In the genomic region with DNA sequence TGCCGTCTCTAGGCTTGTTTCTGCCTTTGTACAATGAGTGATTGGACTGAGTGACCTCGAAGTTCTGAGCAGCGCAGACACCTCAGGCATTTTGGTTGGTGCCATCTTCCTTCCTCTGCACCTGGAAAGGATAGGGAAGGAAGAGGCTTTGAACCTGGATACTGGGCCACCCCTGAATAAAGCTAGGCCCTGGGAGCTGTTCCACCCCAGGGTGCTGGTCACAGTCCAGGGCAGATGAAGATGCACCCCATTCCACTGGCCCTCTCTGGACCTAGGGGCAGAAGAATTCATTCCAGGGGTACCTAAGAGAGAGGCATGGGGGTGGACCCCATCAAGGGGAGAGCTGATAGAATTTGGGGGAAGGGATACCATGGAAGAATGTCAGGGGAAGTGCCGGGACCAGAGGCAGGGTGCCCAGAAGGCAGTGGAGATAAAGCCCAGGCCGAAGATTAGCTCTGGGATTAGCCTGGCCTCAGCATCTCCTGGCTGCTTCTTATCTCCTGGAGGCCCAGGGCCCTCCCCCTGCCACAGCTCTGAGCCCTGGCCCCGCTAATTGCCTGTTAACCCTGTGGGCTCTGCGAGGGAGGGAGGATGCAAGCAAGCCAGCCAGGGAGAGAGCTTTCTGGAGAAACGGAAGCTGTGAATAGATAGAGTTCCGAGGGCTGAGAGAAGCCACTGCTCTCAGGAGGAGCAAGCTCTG, we compare ENCODE assay signal across 25 cellular contexts. TPM values are rescaled to one million over a fixed set of nuclear protein-coding genes. Genes with fewer than 3 reads are reported as not detected.
DNase-seq lines count a peak whose midpoint lies in the region; ATAC-seq and TF ChIP-seq lines count a peak whose summit lies in the region.
"Had no signal": no experiment of that assay in that cellular context is flagged by ENCODE, and none has a peak within 500 bp of the region (broad histone marks: within the 10 kb centered on the region; RNA-seq: fewer than 3 reads in every experiment).

No MANE protein-coding gene starts in this region.

- H3K4me1 ChIP-seq in right cardiac atrium (ENCODE audit: control insufficient read depth, insufficient read depth, low read length) = peaks cover 4% of the 10 kb centered on the region

- peak overlapping the region; percentile 52 for H3K27ac ChIP-seq in right cardiac atrium (ENCODE audit: low read length)
- H3K27ac ChIP-seq: body of pancreas, lower lobe of right lung, parathyroid adenoma, skin epidermis, vagina had no signal

- peaks cover 33% of the 10 kb centered on the region for H3K4me1 Mint-ChIP-seq in glutamatergic neuron (ENCODE audit: low read depth, unreplicated experiment)
- H3K4me1 Mint-ChIP-seq in type B pancreatic cell (ENCODE audit: unreplicated experiment) = peaks cover 51% of the 10 kb centered on the region

- intact Hi-C loops in right cardiac atrium (cut with DNase I) = loop anchor here in 3 of 4 donors (5.0 to 10.0 kb wide), 4 partner anchors 33 to 123 kb away; no protein-coding TSS in a partner anchor
- intact Hi-C loops in Right ventricle myocardium superior (cut with DNase I) = no loop called here

- no peak for TF ChIP-seq CTCF in glutamatergic neuron (IDR thresholded peaks at IDR 0.05; ENCODE audit: partially characterized antibody, unreplicated experiment)
- TF ChIP-seq CTCF in type B pancreatic cell (conservative IDR thresholded peaks at IDR 0.05) = no peak

- H3K4me3 Mint-ChIP-seq in glutamatergic neuron (ENCODE audit: unreplicated experiment) = peak overlapping the region; percentile 73
- peak overlapping the region; percentile 57 for H3K4me3 Mint-ChIP-seq in type B pancreatic cell
- H3K4me3 Mint-ChIP-seq: activated T-cell treated with anti-CD3 and anti-CD28 coated beads, Interleukin-2, amount 50 U/mL, for 72 hours; CD4-positive, alpha-beta memory T cell had no signal

- peak in 1 of 2 donors; percentile 14 for ATAC-seq in right cardiac atrium
- no peak for ATAC-seq in Right ventricle myocardium superior (ENCODE audit: poor library complexity)
- no peak for ATAC-seq in HG03439 (IDR thresholded peaks at IDR 0.05; ENCODE audit: unreplicated experiment)
- ATAC-seq: activated naive CD4-positive, alpha-beta T cell treated with anti-CD3 and anti-CD28 coated beads, Interleukin-2, amount 50 U/mL, for 72 hours; activated T-cell treated with anti-CD3 and anti-CD28 coated beads, Interleukin-2, amount 50 U/mL, for 72 hours; body of pancreas; HCT116; lower lobe of right lung had no signal

- DNase-seq in right cardiac atrium = peak in 1 of 3 donors; percentile 59
- no peak for DNase-seq in Right ventricle myocardium superior
- peak; percentile 17 for DNase-seq in UCSD-AML1 (lab: John Stamatoyannopoulos, UW; ENCODE audit: unreplicated experiment)
- DNase-seq in glutamatergic neuron = peak; percentile 70
- no peak for DNase-seq in type B pancreatic cell (ENCODE audit: extremely low spot score, unreplicated experiment)
- DNase-seq in hepatic stellate cell (ENCODE audit: low spot score) = no peak
- DNase-seq in DMS153 treated with DMSO at 0.1 percent for 48 hours (lab: John Stamatoyannopoulos, UW; ENCODE audit: unreplicated experiment) = no peak
- DNase-seq: activated CD4-positive, CD25-positive, alpha-beta regulatory T cell; activated CD8-positive, alpha-beta memory T cell treated with anti-CD3 and anti-CD28 coated beads for 24 hours; activated T-cell treated with anti-CD3 and anti-CD28 coated beads, Interleukin-2, amount 50 U/mL, for 72 hours; body of pancreas; CD4-positive, alpha-beta memory T cell; cortex of kidney; Kasumi-1; lower lobe of right lung; NCI-H345; stimulated activated CD4-positive, alpha-beta T cell treated with anti-CD3 and anti-CD28 coated beads, Interleukin-4, amount 100 ng/mL, for 24 hours had no signal

- no peaks in the 10 kb centered on the region for H3K9me3 ChIP-seq in right cardiac atrium (ENCODE audit: control insufficient read depth, low read length)
- H3K9me3 ChIP-seq: body of pancreas, lower lobe of right lung, vagina had no signal

- no peak overlapping the region for H3K4me3 ChIP-seq in right cardiac atrium (ENCODE audit: low read length)
- H3K4me3 ChIP-seq: body of pancreas, lower lobe of right lung, skin epidermis, vagina had no signal

- H3K9me3 Mint-ChIP-seq in glutamatergic neuron (ENCODE audit: unreplicated experiment) (peaks cover 5% of the 10 kb centered on the region), type B pancreatic cell (no peaks in the 10 kb centered on the region)
- H3K9me3 Mint-ChIP-seq: activated naive CD4-positive, alpha-beta T cell treated with anti-CD3 and anti-CD28 coated beads, Interleukin-2, amount 50 U/mL, for 72 hours; activated T-cell treated with anti-CD3 and anti-CD28 coated beads, Interleukin-2, amount 50 U/mL, for 72 hours; CD4-positive, alpha-beta memory T cell had no signal

- peaks cover 12% of the 10 kb centered on the region for H3K27me3 Mint-ChIP-seq in glutamatergic neuron (ENCODE audit: unreplicated experiment)
- peaks cover 75% of the 10 kb centered on the region for H3K27me3 Mint-ChIP-seq in type B pancreatic cell

- 27% methylated on average over 9 of the region's 9 CpGs for WGBS in right cardiac atrium

- peak overlapping the region; percentile 33 for H3K27ac Mint-ChIP-seq in glutamatergic neuron (ENCODE audit: unreplicated experiment)
- peak overlapping the region; percentile 49 for H3K27ac Mint-ChIP-seq in type B pancreatic cell
- H3K27ac Mint-ChIP-seq: activated naive CD4-positive, alpha-beta T cell treated with anti-CD3 and anti-CD28 coated beads, Interleukin-2, amount 50 U/mL, for 72 hours; activated T-cell treated with anti-CD3 and anti-CD28 coated beads, Interleukin-2, amount 50 U/mL, for 72 hours had no signal

- H3K36me3 Mint-ChIP-seq in glutamatergic neuron (ENCODE audit: unreplicated experiment) = no peaks in the 10 kb centered on the region
- no peaks in the 10 kb centered on the region for H3K36me3 Mint-ChIP-seq in type B pancreatic cell
- H3K36me3 Mint-ChIP-seq: activated naive CD4-positive, alpha-beta T cell treated with anti-CD3 and anti-CD28 coated beads, Interleukin-2, amount 50 U/mL, for 72 hours; CD4-positive, alpha-beta memory T cell had no signal

- no peaks in the 10 kb centered on the region for H3K27me3 ChIP-seq in right cardiac atrium (ENCODE audit: control insufficient read depth, insufficient read depth)
- H3K27me3 ChIP-seq: vagina had no signal

RNA-seq across cellular contexts. Expression of gene ASIC4, which starts 11.4 kb away (rescaled TPM):
- total RNA-seq in right cardiac atrium (1 to 10 TPM in 3 of 4 donors, under 1 TPM in 1; 0.28 to 1.8 (median 1.6) TPM), Right ventricle myocardium superior (not detected), glutamatergic neuron (ENCODE audit: unreplicated experiment) (5.4 TPM), type B pancreatic cell (ENCODE audit: low replicate concordance) (0.79 and 0.99 TPM in 2 replicates)
- polyA plus RNA-seq in right cardiac atrium = 0.57 TPM
- total RNA-seq: body of pancreas; subcutaneous adipose tissue; T-helper 1 cell treated with Interleukin-12 subunit alpha and Interleukin-12 subunit beta and Interleukin-4 antibody, amounts not matched to agents 30 ng/mL and 1 ng/mL, for 36 hours; vagina had no signal
- polyA plus RNA-seq: CD4-positive, alpha-beta memory T cell had no signal

RNA-seq across cellular contexts. Expression of gene CHPF, which starts 17.9 kb away (rescaled TPM):
- total RNA-seq in right cardiac atrium (100 to 1,000 TPM in 2 of 4 donors, 10 to 100 TPM in 2; 92.6 to 145 (median 101) TPM), Right ventricle myocardium superior (85.9 TPM), glutamatergic neuron (ENCODE audit: unreplicated experiment) (31.1 TPM), type B pancreatic cell (ENCODE audit: low replicate concordance) (47.5 and 73.7 TPM in 2 replicates)
- polyA plus RNA-seq in right cardiac atrium = 115 TPM

RNA-seq across cellular contexts. Expression of gene TMEM198, which starts 18.1 kb away (rescaled TPM):
- total RNA-seq in right cardiac atrium (1 to 10 TPM; 1.8 to 3.4 (median 3.1) TPM), Right ventricle myocardium superior (2.6 TPM), glutamatergic neuron (ENCODE audit: unreplicated experiment) (40.9 TPM), type B pancreatic cell (ENCODE audit: low replicate concordance) (7.8 and 9.7 TPM in 2 replicates)
- 3.4 TPM for polyA plus RNA-seq in right cardiac atrium
- polyA plus RNA-seq: CD4-positive, alpha-beta memory T cell had no signal

RNA-seq across cellular contexts. Expression of gene GMPPA, which starts 27.0 kb away (rescaled TPM):
- total RNA-seq in right cardiac atrium (10 to 100 TPM; 22.9 to 27.5 (median 25.4) TPM), Right ventricle myocardium superior (22.3 TPM), glutamatergic neuron (ENCODE audit: unreplicated experiment) (23.2 TPM), type B pancreatic cell (ENCODE audit: low replicate concordance) (34.4 and 48.8 TPM in 2 replicates)
- polyA plus RNA-seq in right cardiac atrium = 21.6 TPM

RNA-seq across cellular contexts. Expression of gene OBSL1, which starts 45.7 kb away (rescaled TPM):
- 100 to 1,000 TPM; 263 to 321 (median 294) TPM for total RNA-seq in right cardiac atrium
- 179 TPM for polyA plus RNA-seq in right cardiac atrium
- total RNA-seq in Right ventricle myocardium superior = 165 TPM
- total RNA-seq in glutamatergic neuron (ENCODE audit: unreplicated experiment) = 47.9 TPM
- total RNA-seq in type B pancreatic cell (ENCODE audit: low replicate concordance) = 118 and 197 TPM in 2 replicates
- polyA plus RNA-seq: CD4-positive, alpha-beta memory T cell had no signal

Comparison
In these comparisons a context has a peak if more than half of its experiments do, and no peak if none do; other contexts are left out.
1. DNase-seq: peak in UCSD-AML1 (single experiment) and glutamatergic neuron (single experiment); none in Right ventricle myocardium superior (single experiment), type B pancreatic cell (single experiment), hepatic stellate cell (single experiment) and DMS153 treated with DMSO at 0.1 percent for 48 hours (single experiment).